In the genomic region with DNA sequence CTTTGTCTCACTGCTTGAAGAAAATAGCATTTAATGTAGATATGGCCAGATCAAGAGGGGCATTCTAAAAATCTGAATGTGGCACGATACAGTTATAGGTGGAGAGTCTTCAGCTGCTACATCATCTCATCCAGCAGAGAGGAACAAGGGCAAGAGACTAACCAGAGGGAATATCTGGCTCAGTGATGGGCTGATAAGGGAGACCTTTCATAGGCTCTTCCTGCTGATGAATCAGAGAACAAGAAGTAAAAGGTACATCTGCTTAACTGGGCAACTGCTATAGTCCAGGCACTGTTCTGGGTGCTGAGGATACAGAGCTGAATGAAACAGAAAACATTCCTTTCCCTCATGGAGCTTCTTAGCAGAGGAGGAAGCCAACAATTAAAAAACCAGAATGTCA, we compare ENCODE assay signal across 21 cellular contexts. TPM values are rescaled to one million over a fixed set of nuclear protein-coding genes. Genes with fewer than 3 reads are reported as not detected.
DNase-seq lines count a peak whose midpoint lies in the region; ATAC-seq and TF ChIP-seq lines count a peak whose summit lies in the region.
"Had no signal": no experiment of that assay in that cellular context is flagged by ENCODE, and none has a peak within 500 bp of the region (broad histone marks: within the 10 kb centered on the region; RNA-seq: fewer than 3 reads in every experiment).

No MANE protein-coding gene starts in this region.

- TF ChIP-seq POLR2A in suprapubic skin (IDR thresholded peaks at IDR 0.05): no peak

- H3K27ac Mint-ChIP-seq in activated naive CD4-positive, alpha-beta T cell treated with anti-CD3 and anti-CD28 coated beads, Interleukin-2, amount 50 U/mL, for 72 hours: peak overlapping the region in 1 of 2 donors; percentile 69
- H3K27ac Mint-ChIP-seq in activated naive CD4-positive, alpha-beta T cell treated with anti-CD3 and anti-CD28 coated beads, Interleukin-2, amount 10 ng/mL, durations not matched to agents 7 days and 5 days: no peak overlapping the region
- H3K27ac Mint-ChIP-seq in activated CD8-positive, alpha-beta T cell treated with anti-CD3 and anti-CD28 coated beads for 36 hours: peak overlapping the region; percentile 84
- peak overlapping the region; percentile 86 to 97 (median 94) for H3K27ac Mint-ChIP-seq in immature natural killer cell
- H3K27ac Mint-ChIP-seq: mesothelial cell of epicardium, neural progenitor cell, progenitor cell of endocrine pancreas had no signal

- no peak overlapping the region for H3K4me3 Mint-ChIP-seq in activated naive CD4-positive, alpha-beta T cell treated with anti-CD3 and anti-CD28 coated beads, Interleukin-2, amount 10 ng/mL, durations not matched to agents 7 days and 5 days
- no peak overlapping the region for H3K4me3 Mint-ChIP-seq in activated CD8-positive, alpha-beta T cell treated with anti-CD3 and anti-CD28 coated beads for 36 hours
- peak overlapping the region; percentile 12 to 78 (median 59) for H3K4me3 Mint-ChIP-seq in immature natural killer cell
- H3K4me3 Mint-ChIP-seq: mesothelial cell of epicardium, neural progenitor cell had no signal

- 93% methylated on average over 1 of the region's 1 CpG for WGBS in suprapubic skin

- no peaks in the 10 kb centered on the region for H3K27me3 ChIP-seq in suprapubic skin
- H3K27me3 ChIP-seq: adrenal gland, breast epithelium, heart left ventricle, neural progenitor cell, tibial artery had no signal

- CTCF ChIA-PET in activated naive CD4-positive, alpha-beta T cell treated with anti-CD3 and anti-CD28 coated beads, Interleukin-2, amount 10 ng/mL, durations not matched to agents 7 days and 5 days (lab: Charles Lee): interaction anchor here (1.2 kb wide), 1 partner anchor 102 kb away, joined by 5 read pairs; no protein-coding TSS in a partner anchor
- CTCF ChIA-PET in activated CD8-positive, alpha-beta T cell treated with anti-CD3 and anti-CD28 coated beads for 36 hours (lab: Charles Lee): interaction anchor here (0.9 to 2.8 kb wide), 4 partner anchors 21 to 312 kb away, joined by 3 to 16 read pairs (median 3); no protein-coding TSS in a partner anchor

- POLR2A ChIA-PET in activated CD8-positive, alpha-beta T cell treated with anti-CD3 and anti-CD28 coated beads for 36 hours (lab: Charles Lee): interaction anchor here (0.7 to 3.9 kb wide), 7 partner anchors 9 to 50 kb away, joined by 3 to 17 read pairs (median 5); no protein-coding TSS in a partner anchor

- DNase-seq in activated naive CD4-positive, alpha-beta T cell treated with anti-CD3 and anti-CD28 coated beads, Interleukin-2, amount 50 U/mL, for 72 hours (ENCODE audit: low spot score in 2 of 2): no peak
- no peak for DNase-seq in activated naive CD4-positive, alpha-beta T cell treated with anti-CD3 and anti-CD28 coated beads, Interleukin-2, amount 10 ng/mL, durations not matched to agents 7 days and 5 days
- no peak for DNase-seq in activated CD8-positive, alpha-beta T cell treated with anti-CD3 and anti-CD28 coated beads for 36 hours
- DNase-seq in immature natural killer cell (no peak), HK-2 (ENCODE audit: unreplicated experiment) (no peak), suprapubic skin (ENCODE audit: low spot score in 2 of 2) (no peak)
- DNase-seq: adrenal gland, Caco-2, heart left ventricle, NCI-H1105, NCI-H2029 treated with DMSO at 0.1 percent for 48 hours, NCI-H446, T-helper 1 cell, tibial artery, WERI-Rb-1 had no signal

- no peak for TF ChIP-seq CTCF in activated CD8-positive, alpha-beta T cell treated with anti-CD3 and anti-CD28 coated beads for 36 hours (IDR thresholded peaks at IDR 0.05)
- no peak for TF ChIP-seq CTCF in suprapubic skin (IDR thresholded peaks at IDR 0.05)

- no peaks in the 10 kb centered on the region for H3K27me3 Mint-ChIP-seq in activated naive CD4-positive, alpha-beta T cell treated with anti-CD3 and anti-CD28 coated beads, Interleukin-2, amount 10 ng/mL, durations not matched to agents 7 days and 5 days
- no peaks in the 10 kb centered on the region for H3K27me3 Mint-ChIP-seq in activated CD8-positive, alpha-beta T cell treated with anti-CD3 and anti-CD28 coated beads for 36 hours
- H3K27me3 Mint-ChIP-seq in immature natural killer cell (ENCODE audit: low read depth in 3 of 3): peaks cover 0 to 4% (median 0%) of the 10 kb centered on the region in 3 donors
- H3K27me3 Mint-ChIP-seq: progenitor cell of endocrine pancreas had no signal

- peaks cover 9% of the 10 kb centered on the region for H3K4me1 ChIP-seq in suprapubic skin
- H3K4me1 ChIP-seq: breast epithelium had no signal

- intact Hi-C loops in activated CD8-positive, alpha-beta T cell treated with anti-CD3 and anti-CD28 coated beads for 36 hours (cut with micrococcal nuclease): no loop called here

- no peaks in the 10 kb centered on the region for H3K36me3 ChIP-seq in suprapubic skin
- H3K36me3 ChIP-seq: adrenal gland, breast epithelium, heart left ventricle, neural progenitor cell, tibial artery, WERI-Rb-1 had no signal

- H3K36me3 Mint-ChIP-seq in activated naive CD4-positive, alpha-beta T cell treated with anti-CD3 and anti-CD28 coated beads, Interleukin-2, amount 50 U/mL, for 72 hours: peaks cover 0 to 7% of the 10 kb centered on the region in 2 donors
- H3K36me3 Mint-ChIP-seq in activated naive CD4-positive, alpha-beta T cell treated with anti-CD3 and anti-CD28 coated beads, Interleukin-2, amount 10 ng/mL, durations not matched to agents 7 days and 5 days: peaks cover 36% of the 10 kb centered on the region
- peaks cover 17% of the 10 kb centered on the region for H3K36me3 Mint-ChIP-seq in activated CD8-positive, alpha-beta T cell treated with anti-CD3 and anti-CD28 coated beads for 36 hours (ENCODE audit: low read depth)
- H3K36me3 Mint-ChIP-seq in immature natural killer cell: peaks cover 0 to 4% (median 3%) of the 10 kb centered on the region in 3 donors
- H3K36me3 Mint-ChIP-seq: mesothelial cell of epicardium, neural progenitor cell had no signal

- H3K4me1 Mint-ChIP-seq in activated naive CD4-positive, alpha-beta T cell treated with anti-CD3 and anti-CD28 coated beads, Interleukin-2, amount 10 ng/mL, durations not matched to agents 7 days and 5 days: peaks cover 89% of the 10 kb centered on the region
- peaks cover 88% of the 10 kb centered on the region for H3K4me1 Mint-ChIP-seq in activated CD8-positive, alpha-beta T cell treated with anti-CD3 and anti-CD28 coated beads for 36 hours (ENCODE audit: low read depth)
- H3K4me1 Mint-ChIP-seq in immature natural killer cell: peaks cover 93 to 100% of the 10 kb centered on the region in 2 donors

- no peaks in the 10 kb centered on the region for H3K9me3 ChIP-seq in suprapubic skin
- H3K9me3 ChIP-seq: adrenal gland, breast epithelium, Caco-2, heart left ventricle, tibial artery had no signal

- peak; percentile 7 to 74 for ATAC-seq in activated naive CD4-positive, alpha-beta T cell treated with anti-CD3 and anti-CD28 coated beads, Interleukin-2, amount 50 U/mL, for 72 hours
- ATAC-seq in activated CD8-positive, alpha-beta T cell treated with anti-CD3 and anti-CD28 coated beads for 36 hours: peak; percentile 31
- no peak for ATAC-seq in HG02852 (IDR thresholded peaks at IDR 0.05; ENCODE audit: unreplicated experiment)
- ATAC-seq: heart left ventricle, Panc1 had no signal

- H3K4me3 ChIP-seq in suprapubic skin: no peak overlapping the region
- H3K4me3 ChIP-seq: adrenal gland, breast epithelium, heart left ventricle, neural progenitor cell, tibial artery had no signal

- no peak for TF ChIP-seq EP300 in suprapubic skin (IDR thresholded peaks at IDR 0.05)

- peaks cover 0 to 4% of the 10 kb centered on the region in 2 donors for H3K9me3 Mint-ChIP-seq in activated naive CD4-positive, alpha-beta T cell treated with anti-CD3 and anti-CD28 coated beads, Interleukin-2, amount 50 U/mL, for 72 hours
- no peaks in the 10 kb centered on the region for H3K9me3 Mint-ChIP-seq in activated naive CD4-positive, alpha-beta T cell treated with anti-CD3 and anti-CD28 coated beads, Interleukin-2, amount 10 ng/mL, durations not matched to agents 7 days and 5 days
- no peaks in the 10 kb centered on the region for H3K9me3 Mint-ChIP-seq in activated CD8-positive, alpha-beta T cell treated with anti-CD3 and anti-CD28 coated beads for 36 hours
- no peaks in the 10 kb centered on the region for H3K9me3 Mint-ChIP-seq in immature natural killer cell
- H3K9me3 Mint-ChIP-seq: mesothelial cell of epicardium had no signal

- H3K27ac ChIP-seq in suprapubic skin: no peak overlapping the region
- H3K27ac ChIP-seq: adrenal gland, breast epithelium, neural progenitor cell, tibial artery, WERI-Rb-1 had no signal

RNA-seq across cellular contexts. Expression of a gene that starts 37.9 kb away (rescaled TPM):
- total RNA-seq in activated naive CD4-positive, alpha-beta T cell treated with anti-CD3 and anti-CD28 coated beads, Interleukin-2, amount 50 U/mL, for 72 hours: 100 to 1,000 TPM in 1 of 2 donors, 10 to 100 TPM in 1; 87.7 to 137 TPM
- 100 to 1,000 TPM; 108 to 115 TPM for total RNA-seq in activated CD8-positive, alpha-beta T cell treated with anti-CD3 and anti-CD28 coated beads for 36 hours
- 100 to 1,000 TPM in 1 of 3 donors, 10 to 100 TPM in 2; 62.9 to 138 (median 80.3) TPM for polyA plus RNA-seq in immature natural killer cell
- total RNA-seq in suprapubic skin: 10 to 100 TPM in 2 of 4 donors, 1 to 10 TPM in 2; 7.4 to 60.3 (median 9.9) TPM

Comparison
In these comparisons a context has a peak if more than half of its experiments do, and no peak if none do; other contexts are left out.
1. H3K4me3 Mint-ChIP-seq: peak in immature natural killer cell (5 of 5); none in activated naive CD4-positive, alpha-beta T cell treated with anti-CD3 and anti-CD28 coated beads, Interleukin-2, amount 10 ng/mL, durations not matched to agents 7 days and 5 days (single experiment) and activated CD8-positive, alpha-beta T cell treated with anti-CD3 and anti-CD28 coated beads for 36 hours (single experiment).